Comparison of ENCODE assay signal across 8 cellular contexts in the genomic region with DNA sequence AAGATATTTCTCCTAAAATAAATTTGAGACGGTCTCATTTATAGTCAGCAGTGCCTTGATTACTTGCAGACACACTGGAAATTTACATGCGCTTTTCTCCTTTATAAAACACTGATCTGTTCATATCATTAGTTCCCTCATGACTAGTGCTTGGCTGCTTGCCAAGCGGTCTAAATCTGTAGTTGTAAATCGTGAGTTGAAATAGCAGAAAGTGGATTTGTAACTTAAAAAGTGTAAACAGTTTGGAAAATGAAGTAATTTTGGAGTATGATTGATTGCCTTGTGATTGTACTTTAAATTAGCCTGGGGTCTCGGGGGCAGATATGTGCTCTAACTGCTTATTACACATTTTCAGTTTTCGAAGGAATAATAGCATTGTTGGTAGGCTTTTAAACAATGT.
DNase-seq lines count a peak whose midpoint lies in the region; ATAC-seq and TF ChIP-seq lines count a peak whose summit lies in the region.

No MANE protein-coding gene starts in this region.

- no peaks in the 10 kb centered on the region for H3K9me3 ChIP-seq in gastrocnemius medialis

- intact Hi-C loops in gastrocnemius medialis (cut with DNase I; ENCODE audit: low total_unique reads), result loop anchor here (5.0 kb wide), 1 partner anchor 72 kb away; a partner anchor contains a TSS

- H3K27me3 ChIP-seq in gastrocnemius medialis, result no peaks in the 10 kb centered on the region

- peak overlapping the region; percentile 21 to 59 (median 42) for H3K27ac ChIP-seq in gastrocnemius medialis

- H3K4me1 ChIP-seq in gastrocnemius medialis, result peaks cover 29 to 45% of the 10 kb centered on the region in 2 donors

- DNase-seq in HCEC 1CT, result peak; percentile 67
- DNase-seq in OCI-M1 (lab: John Stamatoyannopoulos, UW), result peak; percentile 73
- peak; percentile 48 for DNase-seq in fibroblast of the conjunctiva (ENCODE audit: low read depth)
- peak in 1 of 2 donors; percentile 31 for DNase-seq in gastrocnemius medialis
- no peak for DNase-seq in NCI-H524 (lab: John Stamatoyannopoulos, UW)

- no peak for TF ChIP-seq CTCF in gastrocnemius medialis (IDR thresholded peaks at IDR 0.05 in 4 of 5, conservative IDR thresholded peaks at IDR 0.05 in 1 of 5)

- in situ Hi-C loops in gastrocnemius medialis (cut with MboI; ENCODE audit: low sequenced_read_pairs in 4 of 4), result no loop called here

- no peaks in the 10 kb centered on the region for H3K36me3 ChIP-seq in gastrocnemius medialis

- no peak for TF ChIP-seq POLR2A in gastrocnemius medialis (IDR thresholded peaks at IDR 0.05)

- ATAC-seq in gastrocnemius medialis, result peak in 1 of 2 donors; percentile 37
- ATAC-seq in GM21825 (IDR thresholded peaks at IDR 0.05; ENCODE audit: unreplicated experiment), result no peak
- no peak for ATAC-seq in GM18858 (IDR thresholded peaks at IDR 0.05; ENCODE audit: unreplicated experiment)
- no peak for ATAC-seq in HG03039 (IDR thresholded peaks at IDR 0.05; ENCODE audit: unreplicated experiment)

- H3K4me3 ChIP-seq in gastrocnemius medialis, result peak overlapping the region in 1 of 4 donors; percentile 12

Comparison
In these comparisons a context has a peak if more than half of its experiments do, and no peak if none do; other contexts are left out.
1. DNase-seq: peak in HCEC 1CT (single experiment), OCI-M1 (single experiment) and fibroblast of the conjunctiva (single experiment); none in NCI-H524 (0 of 2).